8 cellular contexts compared by ENCODE assay signal in genomic region chr17:70144260-70144846, GRCh38. TPM values are rescaled to one million over a fixed set of nuclear protein-coding genes. Genes with fewer than 3 reads are reported as not detected.
DNase-seq lines count a peak whose midpoint lies in the region; ATAC-seq, FAIRE-seq and TF ChIP-seq lines count a peak whose summit lies in the region.

No MANE protein-coding gene starts in this region.

- H3K9me3 ChIP-seq in osteoblast (ENCODE audit: low read depth, low read length) = no peaks in the 10 kb centered on the region

- peak overlapping the region; percentile 64 for H2AFZ ChIP-seq in osteoblast (ENCODE audit: low read length)

- no peaks in the 10 kb centered on the region for H4K20me1 ChIP-seq in osteoblast (ENCODE audit: insufficient read depth, low read length)

- DNase-seq in EL (peak; percentile 39), osteoblast (ENCODE audit: insufficient read length, low spot score, missing footprints) (no peak)
- no peak for DNase-seq in stimulated activated naive CD4-positive, alpha-beta T cell treated with Interleukin-2 at 50 U/mL for 16 hours (lab: John Stamatoyannopoulos, UW)

- ATAC-seq in HG02678 (IDR thresholded peaks at IDR 0.05; ENCODE audit: unreplicated experiment) (no peak), GM19467 (IDR thresholded peaks at IDR 0.05; ENCODE audit: unreplicated experiment) (no peak), GM21360 (IDR thresholded peaks at IDR 0.05; ENCODE audit: unreplicated experiment) (no peak)

- TF ChIP-seq CTCF in LNCAP (IDR thresholded peaks at IDR 0.05) (peak; percentile 69), osteoblast (IDR thresholded peaks at IDR 0.05; ENCODE audit: extremely low read depth, low read depth, low read length) (peak; percentile 64)

- peaks cover 3% of the 10 kb centered on the region for H3K27me3 ChIP-seq in osteoblast (ENCODE audit: insufficient read depth, low read length)

- no peaks in the 10 kb centered on the region for H3K79me2 ChIP-seq in osteoblast (ENCODE audit: insufficient read depth, low read length)

- H3K4me1 ChIP-seq in osteoblast (ENCODE audit: insufficient read depth, low read length) = peaks cover 4% of the 10 kb centered on the region

- H3K27ac ChIP-seq in osteoblast (ENCODE audit: low read depth, low read length) = no peak overlapping the region

- H3K4me3 ChIP-seq in osteoblast (ENCODE audit: insufficient read depth, low read length) = no peak overlapping the region

- peak; percentile 80 for FAIRE-seq in colon (lab: Jason Lieb, UNC)

- H3K4me2 ChIP-seq in osteoblast (ENCODE audit: insufficient read depth, low read length) = peak overlapping the region; percentile 31

- no peaks in the 10 kb centered on the region for H3K36me3 ChIP-seq in osteoblast (ENCODE audit: insufficient read depth, low read length)

RNA-seq across cellular contexts. Expression of gene KCNJ2, which starts 25.0 kb away (rescaled TPM):
- 5.1 and 13.3 TPM in 2 replicates for total RNA-seq in osteoblast
